Comparison of ENCODE assay signal across 19 cellular contexts in genomic region chr2:51812138-51812866, GRCh38.
DNase-seq lines count a peak whose midpoint lies in the region; ATAC-seq, FAIRE-seq and TF ChIP-seq lines count a peak whose summit lies in the region.
"Had no signal": no experiment of that assay in that cellular context is flagged by ENCODE, and none has a peak within 500 bp of the region (broad histone marks: within the 10 kb centered on the region; RNA-seq: fewer than 3 reads in every experiment).

No MANE protein-coding gene starts in this region.

- H3K36me3 Mint-ChIP-seq in neural progenitor cell: no peaks in the 10 kb centered on the region
- no peaks in the 10 kb centered on the region for H3K36me3 Mint-ChIP-seq in activated CD4-positive, alpha-beta memory T cell treated with anti-CD3 and anti-CD28 coated beads, Interleukin-2, amount 10 ng/mL, durations not matched to agents 7 days and 5 days (ENCODE audit: low read depth)

- H3K4me2 ChIP-seq in PC-3 (ENCODE audit: low read length) (peak overlapping the region; percentile 82), endothelial cell of umbilical vein (ENCODE audit: insufficient read depth, low read length) (peak overlapping the region; percentile 64), neural progenitor cell (no peak overlapping the region)

- FAIRE-seq in endothelial cell of umbilical vein (lab: Jason Lieb, UNC): no peak
- FAIRE-seq: GM12878 had no signal

- TF ChIP-seq CTCF in PC-3 (conservative IDR thresholded peaks at IDR 0.05; ENCODE audit: low read depth, low read length): no peak
- TF ChIP-seq CTCF in endothelial cell of umbilical vein (IDR thresholded peaks at IDR 0.05; ENCODE audit: extremely low read depth in 1 of 2, insufficient read depth in 1 of 2, low read depth in 1 of 2, low read length in 2 of 2): no peak
- no peak for TF ChIP-seq CTCF in neural progenitor cell (IDR thresholded peaks at IDR 0.05)
- TF ChIP-seq CTCF in gastroesophageal sphincter (IDR thresholded peaks at IDR 0.05): no peak

- H2AFZ ChIP-seq in PC-3 (ENCODE audit: low read length): peak overlapping the region; percentile 78
- peak overlapping the region; percentile 79 for H2AFZ ChIP-seq in endothelial cell of umbilical vein (ENCODE audit: low read depth, low read length)
- peak overlapping the region; percentile 52 for H2AFZ ChIP-seq in neural progenitor cell (replicated peaks)

- H3K4me3 ChIP-seq in PC-3 (ENCODE audit: low read length) (peak overlapping the region; percentile 61), endothelial cell of umbilical vein (replicated peaks in 1 of 3; ENCODE audit: insufficient read depth in 1 of 3, low read depth in 1 of 3, low read length in 3 of 3) (no peak overlapping the region), neural progenitor cell (no peak overlapping the region), gastroesophageal sphincter (no peak overlapping the region)
- H3K4me3 ChIP-seq: GM12878, Peyer's patch, uterus had no signal

- H3K79me2 ChIP-seq in PC-3 (ENCODE audit: low read length) (no peaks in the 10 kb centered on the region), endothelial cell of umbilical vein (ENCODE audit: control insufficient read depth, insufficient read depth, low read length) (no peaks in the 10 kb centered on the region), neural progenitor cell (ENCODE audit: low read depth) (no peaks in the 10 kb centered on the region)

- H3K9ac ChIP-seq in PC-3 (ENCODE audit: low read length) (peak overlapping the region; percentile 59), endothelial cell of umbilical vein (replicated peaks; ENCODE audit: extremely low read depth, insufficient read depth, low read length) (peak overlapping the region; percentile 16), neural progenitor cell (no peak overlapping the region)

- BruUV-seq in PC-3 (replicated peaks; lab: Mats Ljungman, UMichigan) (no TSS peak), endothelial cell of umbilical vein (replicated peaks; lab: Mats Ljungman, UMichigan) (no TSS peak)

- peak; percentile 14 for DNase-seq in GM04504 (ENCODE audit: low read depth)
- DNase-seq in PC-3: peak; percentile 83
- DNase-seq in endothelial cell of umbilical vein (ENCODE audit: low read depth, low spot score): peak; percentile 30
- DNase-seq in neural progenitor cell (ENCODE audit: low spot score): no peak
- no peak for DNase-seq in NCI-H2196 (lab: John Stamatoyannopoulos, UW; ENCODE audit: unreplicated experiment)
- DNase-seq in activated CD4-positive, alpha-beta memory T cell treated with anti-CD3 and anti-CD28 coated beads, Interleukin-2, amount 10 ng/mL, durations not matched to agents 7 days and 5 days: no peak
- no peak for DNase-seq in HUDEP-2 (lab: John Stamatoyannopoulos, UW; ENCODE audit: unreplicated experiment in 76 of 76)
- DNase-seq: activated naive CD4-positive, alpha-beta T cell; hippocampal formation; NCI-H1694 treated with DMSO at 0.1 percent for 48 hours; NCI-H69; Peyer's patch; stimulated activated CD4-positive, alpha-beta T cell treated with anti-CD3 and anti-CD28 coated beads, Interleukin-12 subunit alpha, Interleukin-12 subunit beta, amount 100 ng/mL, for 4 hours; stimulated activated naive CD8-positive, alpha-beta T cell treated with anti-CD3 and anti-CD28 coated beads, Interleukin-15, Interleukin-2, amounts not matched to agents 100 U/mL and 50 U/mL, for 24 hours; uterus had no signal

- no peaks in the 10 kb centered on the region for H3K9me3 Mint-ChIP-seq in neural progenitor cell
- H3K9me3 Mint-ChIP-seq in activated CD4-positive, alpha-beta memory T cell treated with anti-CD3 and anti-CD28 coated beads, Interleukin-2, amount 10 ng/mL, durations not matched to agents 7 days and 5 days: peaks cover 9% of the 10 kb centered on the region

- no peaks in the 10 kb centered on the region for H4K20me1 ChIP-seq in PC-3 (ENCODE audit: low read length)
- no peaks in the 10 kb centered on the region for H4K20me1 ChIP-seq in endothelial cell of umbilical vein (replicated peaks; ENCODE audit: control insufficient read depth, extremely low read depth, insufficient read depth, low read length)
- H4K20me1 ChIP-seq in neural progenitor cell (ENCODE audit: low read depth): no peaks in the 10 kb centered on the region

- TF ChIP-seq POLR2A in endothelial cell of umbilical vein (IDR thresholded peaks at IDR 0.05; ENCODE audit: low read depth, low read length) (no peak), gastroesophageal sphincter (IDR thresholded peaks at IDR 0.05) (no peak)

- no peak overlapping the region for H3K4me3 Mint-ChIP-seq in neural progenitor cell
- H3K4me3 Mint-ChIP-seq in activated CD4-positive, alpha-beta memory T cell treated with anti-CD3 and anti-CD28 coated beads, Interleukin-2, amount 10 ng/mL, durations not matched to agents 7 days and 5 days: no peak overlapping the region

- no peaks in the 10 kb centered on the region for H3K36me3 ChIP-seq in PC-3 (ENCODE audit: low read depth, low read length)
- H3K36me3 ChIP-seq in endothelial cell of umbilical vein (ENCODE audit: control insufficient read depth in 2 of 2, extremely low read depth in 1 of 2, insufficient read depth in 2 of 2, low read length in 2 of 2): no peaks in the 10 kb centered on the region
- H3K36me3 ChIP-seq in neural progenitor cell: no peaks in the 10 kb centered on the region
- H3K36me3 ChIP-seq in gastroesophageal sphincter: no peaks in the 10 kb centered on the region
- H3K36me3 ChIP-seq: Peyer's patch, uterus had no signal

- intact Hi-C loops in PC-3 (cut with micrococcal nuclease) (loop anchor here (2.0 kb wide), 1 partner anchor 182 kb away; no protein-coding TSS in a partner anchor), endothelial cell of umbilical vein (cut with micrococcal nuclease) (loop anchor here (2.0 kb wide), 1 partner anchor 184 kb away; no protein-coding TSS in a partner anchor)

- 67 to 69% methylated on average over 9 of the region's 9 CpGs for WGBS in gastroesophageal sphincter (ENCODE audit: low coverage in 1 of 2), 2 donors

- H3K9me3 ChIP-seq in PC-3 (ENCODE audit: low read length) (no peaks in the 10 kb centered on the region), endothelial cell of umbilical vein (replicated peaks; ENCODE audit: control insufficient read depth, insufficient read depth, low read length) (no peaks in the 10 kb centered on the region), neural progenitor cell (ENCODE audit: low read depth) (no peaks in the 10 kb centered on the region), gastroesophageal sphincter (no peaks in the 10 kb centered on the region)
- H3K9me3 ChIP-seq: Peyer's patch, uterus had no signal

- dilution Hi-C loops in endothelial cell of umbilical vein (cut with MboI; ENCODE audit: extremely low pct_ligation_motif_present, low sequenced_read_pairs): no loop called here

- no peaks in the 10 kb centered on the region for H3K9me1 ChIP-seq in endothelial cell of umbilical vein (replicated peaks; ENCODE audit: control insufficient read depth, extremely low read depth, insufficient read depth, low read length)

- peaks cover 2% of the 10 kb centered on the region for H3K27me3 Mint-ChIP-seq in neural progenitor cell (ENCODE audit: insufficient read depth, low read depth)
- no peaks in the 10 kb centered on the region for H3K27me3 Mint-ChIP-seq in activated CD4-positive, alpha-beta memory T cell treated with anti-CD3 and anti-CD28 coated beads, Interleukin-2, amount 10 ng/mL, durations not matched to agents 7 days and 5 days

- CTCF ChIA-PET in PC-3 (lab: Charles Lee) (no interaction called here), endothelial cell of umbilical vein (lab: Charles Lee) (no interaction called here)
- CTCF ChIA-PET in activated CD4-positive, alpha-beta memory T cell treated with anti-CD3 and anti-CD28 coated beads, Interleukin-2, amount 10 ng/mL, durations not matched to agents 7 days and 5 days (lab: Charles Lee): no interaction called here

- H3K27ac Mint-ChIP-seq in neural progenitor cell: no peak overlapping the region
- H3K27ac Mint-ChIP-seq in activated CD4-positive, alpha-beta memory T cell treated with anti-CD3 and anti-CD28 coated beads, Interleukin-2, amount 10 ng/mL, durations not matched to agents 7 days and 5 days: no peak overlapping the region

- H3K4me1 Mint-ChIP-seq in neural progenitor cell: no peaks in the 10 kb centered on the region
- H3K4me1 Mint-ChIP-seq in activated CD4-positive, alpha-beta memory T cell treated with anti-CD3 and anti-CD28 coated beads, Interleukin-2, amount 10 ng/mL, durations not matched to agents 7 days and 5 days: no peaks in the 10 kb centered on the region

- H3K27me3 ChIP-seq in PC-3 (ENCODE audit: low read length) (no peaks in the 10 kb centered on the region), endothelial cell of umbilical vein (ENCODE audit: control insufficient read depth in 2 of 2, insufficient read depth in 2 of 2, low read length in 2 of 2) (no peaks in the 10 kb centered on the region), neural progenitor cell (no peaks in the 10 kb centered on the region), gastroesophageal sphincter (no peaks in the 10 kb centered on the region)
- H3K27me3 ChIP-seq: Peyer's patch, uterus had no signal

- no peak for TF ChIP-seq EP300 in gastroesophageal sphincter (IDR thresholded peaks at IDR 0.05)

- H3K4me1 ChIP-seq in PC-3 (ENCODE audit: insufficient read depth, low read length) (peaks cover 28% of the 10 kb centered on the region), endothelial cell of umbilical vein (ENCODE audit: control insufficient read depth, extremely low read depth, insufficient read depth, low read length) (peaks cover 24% of the 10 kb centered on the region), neural progenitor cell (no peaks in the 10 kb centered on the region), gastroesophageal sphincter (no peaks in the 10 kb centered on the region)
- H3K4me1 ChIP-seq: Peyer's patch, uterus had no signal

- ATAC-seq in PC-3 (peak; percentile 77), gastroesophageal sphincter (no peak)
- ATAC-seq: activated CD4-positive, CD25-positive, alpha-beta regulatory T cell treated with anti-CD3 and anti-CD28 coated beads, Interleukin-2, amount 50 U/mL, for 24 hours; GM12878; stimulated activated naive CD8-positive, alpha-beta T cell treated with anti-CD3 and anti-CD28 coated beads, Interleukin-15, Interleukin-2, amounts not matched to agents 100 U/mL and 50 U/mL, for 24 hours had no signal

- H3F3A ChIP-seq in PC-3 (ENCODE audit: low read length, unreplicated experiment) (no peaks in the 10 kb centered on the region), neural progenitor cell (ENCODE audit: low read depth) (no peaks in the 10 kb centered on the region)

- no peaks in the 10 kb centered on the region for H3K9me2 ChIP-seq in PC-3 (replicated peaks; ENCODE audit: low read length)

- peak overlapping the region; percentile 92 for H3K27ac ChIP-seq in PC-3 (ENCODE audit: low read length)
- H3K27ac ChIP-seq in endothelial cell of umbilical vein (ENCODE audit: insufficient read depth, low read depth, low read length): peak overlapping the region; percentile 37
- no peak overlapping the region for H3K27ac ChIP-seq in neural progenitor cell
- H3K27ac ChIP-seq in gastroesophageal sphincter: no peak overlapping the region
- H3K27ac ChIP-seq: C4-2B, Peyer's patch, uterus had no signal

- POLR2A ChIA-PET in PC-3 (lab: Charles Lee; ENCODE audit: unreplicated experiment): no interaction called here
- POLR2A ChIA-PET in endothelial cell of umbilical vein (lab: Charles Lee): no interaction called here
- POLR2A ChIA-PET in activated CD4-positive, alpha-beta memory T cell treated with anti-CD3 and anti-CD28 coated beads, Interleukin-2, amount 10 ng/mL, durations not matched to agents 7 days and 5 days (lab: Charles Lee): no interaction called here

Comparison
In these comparisons a context has a peak if more than half of its experiments do, and no peak if none do; other contexts are left out.
1. DNase-seq: peak in GM04504 (single experiment), PC-3 (single experiment) and endothelial cell of umbilical vein (single experiment); none in neural progenitor cell (single experiment), NCI-H2196 (single experiment), activated CD4-positive, alpha-beta memory T cell treated with anti-CD3 and anti-CD28 coated beads, Interleukin-2, amount 10 ng/mL, durations not matched to agents 7 days and 5 days (single experiment) and HUDEP-2 (0 of 76).
2. H3K27ac ChIP-seq: peak in PC-3 (single experiment) and endothelial cell of umbilical vein (single experiment); none in neural progenitor cell (single experiment) and gastroesophageal sphincter (0 of 4).
3. Peak in every context shown above with its lines, with median percentiles within 50 percentile points of each other: H2AFZ ChIP-seq.